In the genomic region with DNA sequence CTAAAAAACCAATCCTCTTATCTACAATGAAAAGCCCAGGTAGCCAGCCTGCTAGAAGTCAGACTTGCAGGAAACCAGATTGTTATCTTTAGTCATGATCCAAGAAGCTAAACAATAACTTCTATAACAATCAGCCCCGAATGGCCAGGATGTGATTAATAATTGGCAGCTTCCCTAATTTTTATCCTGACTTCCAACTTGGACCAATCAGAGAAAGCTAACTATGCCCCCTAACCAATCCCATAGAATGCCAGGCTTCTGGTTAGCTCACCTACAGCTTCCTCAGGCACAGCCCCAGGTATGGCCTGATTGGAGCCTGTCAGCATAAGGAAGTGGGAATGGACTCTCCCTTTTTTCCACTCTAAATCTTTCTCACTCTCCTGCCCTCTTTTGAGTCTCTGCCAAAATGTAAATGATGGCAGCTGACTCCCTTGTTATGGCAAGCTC, we compare ENCODE assay signal across 16 cellular contexts.
DNase-seq lines count a peak whose midpoint lies in the region; ATAC-seq and TF ChIP-seq lines count a peak whose summit lies in the region.
"Had no signal": no experiment of that assay in that cellular context is flagged by ENCODE, and none has a peak within 500 bp of the region (broad histone marks: within the 10 kb centered on the region; RNA-seq: fewer than 3 reads in every experiment).

No MANE protein-coding gene starts in this region.

- H3K27me3 ChIP-seq in GM23338 (ENCODE audit: insufficient read depth) (no peaks in the 10 kb centered on the region), foreskin keratinocyte (peaks cover 3% of the 10 kb centered on the region)
- H3K27me3 ChIP-seq: cardiac muscle cell, suprapubic skin had no signal

- H2AFZ ChIP-seq in GM23338: no peak overlapping the region

- no peaks in the 10 kb centered on the region for H4K20me1 ChIP-seq in GM23338 (replicated peaks; ENCODE audit: insufficient read depth)

- H3K9me2 ChIP-seq in GM23338 (ENCODE audit: insufficient read depth): no peaks in the 10 kb centered on the region
- H3K9me2 ChIP-seq: SK-N-SH had no signal

- H3K4me1 Mint-ChIP-seq in GM23338 (peaks cover 55% of the 10 kb centered on the region), immature natural killer cell (peaks cover 12 to 17% of the 10 kb centered on the region in 2 donors)

- H3K27me3 Mint-ChIP-seq in GM23338 (ENCODE audit: insufficient read depth, low read depth, poor library complexity) (peaks cover 4% of the 10 kb centered on the region), immature natural killer cell (ENCODE audit: low read depth in 3 of 3) (peaks cover 0 to 4% (median 2%) of the 10 kb centered on the region in 3 donors)

- peak overlapping the region; percentile 24; the same call in 1 of the 2 replicates for H3K4me2 ChIP-seq in GM23338
- H3K4me2 ChIP-seq: SK-N-SH had no signal

- H3K36me3 ChIP-seq in GM23338 (ENCODE audit: insufficient read depth): no peaks in the 10 kb centered on the region
- H3K36me3 ChIP-seq: cardiac muscle cell, suprapubic skin had no signal

- ATAC-seq in GM23338 (peak; percentile 34; the same call in 2 of the 3 replicates), foreskin keratinocyte (peak; percentile 37)

- H3K4me3 Mint-ChIP-seq in GM23338: no peak overlapping the region
- no peak overlapping the region for H3K4me3 Mint-ChIP-seq in immature natural killer cell
- H3K4me3 Mint-ChIP-seq: CD14-positive monocyte had no signal

- DNase-seq in Caki2 (ENCODE audit: low read depth) (peak; percentile 80), GM23338 (ENCODE audit: low spot score) (no peak), NCI-H774 (lab: John Stamatoyannopoulos, UW) (peak; percentile 14), foreskin keratinocyte (peak; percentile 83 to 88), NCI-H82 (lab: John Stamatoyannopoulos, UW) (no peak), immature natural killer cell (no peak), C1 segment of cervical spinal cord (lab: John Stamatoyannopoulos, UW) (no peak), GM10266 (ENCODE audit: extremely low spot score) (no peak)
- DNase-seq: activated naive CD4-positive, alpha-beta T cell treated with Interleukin-2 at 50 U/mL for 16 hours; GF-D8; head of caudate nucleus; Kasumi-1; SK-N-SH had no signal

- H3K27ac Mint-ChIP-seq in GM23338 (no peak overlapping the region), immature natural killer cell (no peak overlapping the region)
- H3K27ac Mint-ChIP-seq: CD14-positive monocyte had no signal

- H3K9me3 Mint-ChIP-seq in GM23338: peaks cover 7% of the 10 kb centered on the region; the same call in 2 of the 3 replicates
- H3K9me3 Mint-ChIP-seq in immature natural killer cell: peaks cover 0 to under 1% (median 0%) of the 10 kb centered on the region in 6 donors

- peaks cover 52% of the 10 kb centered on the region for H3K4me1 ChIP-seq in GM23338 (ENCODE audit: insufficient read depth)
- H3K4me1 ChIP-seq in foreskin keratinocyte: peaks cover 9% of the 10 kb centered on the region

- H3K36me3 Mint-ChIP-seq in GM23338 (ENCODE audit: low read depth) (0 out of 3 replicates have a peak, but pooled peaks cover 8% of the 10 kb centered on the region), immature natural killer cell (no peaks in the 10 kb centered on the region)
- H3K36me3 Mint-ChIP-seq: CD14-positive monocyte had no signal

- H3K27ac ChIP-seq in GM23338 (ENCODE audit: low read depth) (no peak overlapping the region), foreskin keratinocyte (no peak overlapping the region)
- H3K27ac ChIP-seq: cardiac muscle cell, suprapubic skin had no signal

- H3K4me3 ChIP-seq in GM23338: no peak overlapping the region
- H3K4me3 ChIP-seq: cardiac muscle cell, suprapubic skin had no signal

- H3K79me2 ChIP-seq in GM23338 (replicated peaks; ENCODE audit: insufficient read depth): no peaks in the 10 kb centered on the region

- no peak for TF ChIP-seq CTCF in GM23338 (conservative IDR thresholded peaks at IDR 0.05; ENCODE audit: low read depth in 2 of 2)
- TF ChIP-seq CTCF in foreskin keratinocyte (conservative IDR thresholded peaks at IDR 0.05): no peak
- no peak for TF ChIP-seq CTCF in GM10266 (IDR thresholded peaks at IDR 0.05; ENCODE audit: control insufficient read depth, insufficient read depth, low read depth, missing control alignments)

- H3F3A ChIP-seq in GM23338 (replicated peaks; ENCODE audit: low read depth): no peaks in the 10 kb centered on the region

- in situ Hi-C loops in Caki2 (cut with HindIII; ENCODE audit: low pct_unique_long_range_greater_than_20kb, low sequenced_read_pairs): no loop called here

TF ChIP-seq in GM23338, 12 proteins besides CTCF, POLR2A, EP300 and RAD21 (continues in another document):
- TF ChIP-seq, protein P1, sequence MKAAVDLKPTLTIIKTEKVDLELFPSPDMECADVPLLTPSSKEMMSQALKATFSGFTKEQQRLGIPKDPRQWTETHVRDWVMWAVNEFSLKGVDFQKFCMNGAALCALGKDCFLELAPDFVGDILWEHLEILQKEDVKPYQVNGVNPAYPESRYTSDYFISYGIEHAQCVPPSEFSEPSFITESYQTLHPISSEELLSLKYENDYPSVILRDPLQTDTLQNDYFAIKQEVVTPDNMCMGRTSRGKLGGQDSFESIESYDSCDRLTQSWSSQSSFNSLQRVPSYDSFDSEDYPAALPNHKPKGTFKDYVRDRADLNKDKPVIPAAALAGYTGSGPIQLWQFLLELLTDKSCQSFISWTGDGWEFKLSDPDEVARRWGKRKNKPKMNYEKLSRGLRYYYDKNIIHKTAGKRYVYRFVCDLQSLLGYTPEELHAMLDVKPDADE (IDR thresholded peaks at IDR 0.05): no peak
- TF ChIP-seq EZH2phosphoT487 (IDR thresholded peaks at IDR 0.05; ENCODE audit: unreplicated experiment): no peak
- TF ChIP-seq ZNF331 (CRISPR knock-in tag; IDR thresholded peaks at IDR 0.05; ENCODE audit: low read depth): no peak
- no peak for TF ChIP-seq JUNB (IDR thresholded peaks at IDR 0.05; ENCODE audit: unreplicated experiment)
- no peak for TF ChIP-seq POLR2AphosphoS5 (IDR thresholded peaks at IDR 0.05; ENCODE audit: low read depth)
- no peak for TF ChIP-seq CREB1 (CRISPR knock-in tag; IDR thresholded peaks at IDR 0.05; ENCODE audit: low read depth)
- TF ChIP-seq NANOG (IDR thresholded peaks at IDR 0.05; ENCODE audit: borderline replicate concordance): no peak
- TF ChIP-seq ZNF114 (CRISPR knock-in tag; IDR thresholded peaks at IDR 0.05): no peak
- TF ChIP-seq, protein P2, sequence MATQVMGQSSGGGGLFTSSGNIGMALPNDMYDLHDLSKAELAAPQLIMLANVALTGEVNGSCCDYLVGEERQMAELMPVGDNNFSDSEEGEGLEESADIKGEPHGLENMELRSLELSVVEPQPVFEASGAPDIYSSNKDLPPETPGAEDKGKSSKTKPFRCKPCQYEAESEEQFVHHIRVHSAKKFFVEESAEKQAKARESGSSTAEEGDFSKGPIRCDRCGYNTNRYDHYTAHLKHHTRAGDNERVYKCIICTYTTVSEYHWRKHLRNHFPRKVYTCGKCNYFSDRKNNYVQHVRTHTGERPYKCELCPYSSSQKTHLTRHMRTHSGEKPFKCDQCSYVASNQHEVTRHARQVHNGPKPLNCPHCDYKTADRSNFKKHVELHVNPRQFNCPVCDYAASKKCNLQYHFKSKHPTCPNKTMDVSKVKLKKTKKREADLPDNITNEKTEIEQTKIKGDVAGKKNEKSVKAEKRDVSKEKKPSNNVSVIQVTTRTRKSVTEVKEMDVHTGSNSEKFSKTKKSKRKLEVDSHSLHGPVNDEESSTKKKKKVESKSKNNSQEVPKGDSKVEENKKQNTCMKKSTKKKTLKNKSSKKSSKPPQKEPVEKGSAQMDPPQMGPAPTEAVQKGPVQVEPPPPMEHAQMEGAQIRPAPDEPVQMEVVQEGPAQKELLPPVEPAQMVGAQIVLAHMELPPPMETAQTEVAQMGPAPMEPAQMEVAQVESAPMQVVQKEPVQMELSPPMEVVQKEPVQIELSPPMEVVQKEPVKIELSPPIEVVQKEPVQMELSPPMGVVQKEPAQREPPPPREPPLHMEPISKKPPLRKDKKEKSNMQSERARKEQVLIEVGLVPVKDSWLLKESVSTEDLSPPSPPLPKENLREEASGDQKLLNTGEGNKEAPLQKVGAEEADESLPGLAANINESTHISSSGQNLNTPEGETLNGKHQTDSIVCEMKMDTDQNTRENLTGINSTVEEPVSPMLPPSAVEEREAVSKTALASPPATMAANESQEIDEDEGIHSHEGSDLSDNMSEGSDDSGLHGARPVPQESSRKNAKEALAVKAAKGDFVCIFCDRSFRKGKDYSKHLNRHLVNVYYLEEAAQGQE (IDR thresholded peaks at IDR 0.05; ENCODE audit: unreplicated experiment): no peak

Comparison
In these comparisons a context has a peak if more than half of its experiments do, and no peak if none do; other contexts are left out.
1. DNase-seq: peak in Caki2 (single experiment), NCI-H774 (single experiment) and foreskin keratinocyte (2 of 2); none in GM23338 (single experiment), NCI-H82 (single experiment), immature natural killer cell (0 of 3), C1 segment of cervical spinal cord (0 of 14) and GM10266 (single experiment).